ENCODE assay signal across 23 cellular contexts in the genomic region with DNA sequence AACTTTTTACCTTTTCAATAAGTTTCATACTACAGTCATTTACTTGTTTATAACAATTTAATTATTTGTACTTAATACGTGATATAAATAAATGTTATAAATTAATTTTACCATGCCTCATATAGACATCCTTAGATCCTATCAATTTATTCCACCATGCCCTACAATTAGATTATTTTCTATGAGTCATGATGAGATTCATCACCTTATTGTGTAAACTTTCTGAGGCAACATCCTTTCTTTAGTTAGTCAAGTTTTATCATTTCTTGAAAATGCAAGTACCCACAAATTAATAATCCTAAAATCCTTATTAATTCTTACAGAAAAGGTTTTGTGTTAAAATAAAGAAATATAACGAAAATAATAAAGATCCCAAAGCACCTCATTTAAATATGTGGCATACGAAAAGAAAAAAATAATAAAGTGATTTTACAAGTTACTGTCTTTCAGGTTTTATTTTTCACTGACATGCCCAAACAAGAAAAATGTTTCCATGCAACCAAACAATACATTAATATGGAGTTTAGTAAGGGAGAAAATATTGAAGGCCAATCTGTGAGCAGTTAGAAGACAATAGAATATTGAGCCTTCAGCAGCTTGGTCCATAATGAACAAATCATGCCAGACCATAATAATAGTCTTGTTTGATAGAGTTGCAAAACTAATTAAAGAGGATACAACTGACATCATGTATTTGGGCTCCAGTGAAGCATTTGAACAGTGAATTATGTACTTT.
DNase-seq lines count a peak whose midpoint lies in the region; ATAC-seq, FAIRE-seq and TF ChIP-seq lines count a peak whose summit lies in the region.
"Had no signal": no experiment of that assay in that cellular context is flagged by ENCODE, and none has a peak within 500 bp of the region (broad histone marks: within the 10 kb centered on the region; RNA-seq: fewer than 3 reads in every experiment).

No MANE protein-coding gene starts in this region.

- no peaks in the 10 kb centered on the region for H3K36me3 ChIP-seq in keratinocyte (ENCODE audit: control insufficient read depth in 2 of 2, extremely low read depth in 1 of 2, insufficient read depth in 2 of 2, low read length in 2 of 2)
- H3K36me3 ChIP-seq: BLaER1 had no signal

- FAIRE-seq in endometrium (lab: Jason Lieb, UNC): peak; percentile 21
- FAIRE-seq in keratinocyte (lab: Jason Lieb, UNC): no peak
- FAIRE-seq: GM18507 had no signal

- H3K9ac ChIP-seq in keratinocyte (ENCODE audit: control insufficient read depth, extremely low read depth, insufficient read depth, low read length): no peak overlapping the region
- H3K9ac ChIP-seq: BLaER1 had no signal

- H3K27me3 ChIP-seq in keratinocyte (ENCODE audit: control insufficient read depth, extremely low read depth, insufficient read depth, low read length): no peaks in the 10 kb centered on the region
- H3K27me3 ChIP-seq: BLaER1 had no signal

- peak overlapping the region; percentile 20 for H3K27ac ChIP-seq in keratinocyte (ENCODE audit: control insufficient read depth, insufficient read depth, low read length)
- H3K27ac ChIP-seq: BLaER1, HL-60, SK-N-MC had no signal

- H3K4me2 ChIP-seq in keratinocyte (ENCODE audit: control insufficient read depth, extremely low read depth, insufficient read depth, low read depth, low read length): peak overlapping the region; percentile 16
- H3K4me2 ChIP-seq: BLaER1, GM23338 had no signal

- no peaks in the 10 kb centered on the region for H4K20me1 ChIP-seq in keratinocyte (ENCODE audit: control insufficient read depth, extremely low read depth, insufficient read depth, low read length)
- H4K20me1 ChIP-seq: BLaER1 had no signal

- H3K79me2 ChIP-seq in keratinocyte (ENCODE audit: control insufficient read depth, insufficient read depth, low read length): no peaks in the 10 kb centered on the region

- peaks cover 3% of the 10 kb centered on the region for H3K4me1 ChIP-seq in keratinocyte (ENCODE audit: control insufficient read depth, extremely low read depth, insufficient read depth, low read length)
- H3K4me1 ChIP-seq: BLaER1 had no signal

- H3K9me1 ChIP-seq in keratinocyte (ENCODE audit: control insufficient read depth, extremely low read depth, insufficient read depth, low read length): no peaks in the 10 kb centered on the region

- no peak overlapping the region for H3K4me3 ChIP-seq in keratinocyte (ENCODE audit: control insufficient read depth in 2 of 3, extremely low read depth in 1 of 3, insufficient read depth in 2 of 3, low read depth in 1 of 3, low read length in 3 of 3)
- H3K4me3 ChIP-seq: BLaER1, GM23338, SK-N-MC had no signal

- DNase-seq in HCEC 1CT (peak; percentile 47), NCI-H226 (peak; percentile 4), keratinocyte (ENCODE audit: low read depth, low spot score) (no peak)
- DNase-seq in activated CD4-positive, alpha-beta T cell treated with anti-CD3 and anti-CD28 coated beads for 1 hour: no peak
- DNase-seq: CD4-positive, CD25-positive, alpha-beta regulatory T cell; DMS53; H9; Karpas-422; NCI-H1092 treated with DMSO at 0.1 percent for 48 hours; NCI-H146; NCI-H2107; NCI-H526 treated with DMSO at 0.1 percent for 48 hours; RPMI8226; SIG-M5; SW 1271 had no signal

- H2AFZ ChIP-seq in keratinocyte (ENCODE audit: control insufficient read depth, low read length): peak overlapping the region; percentile 12
- H2AFZ ChIP-seq: GM23338 had no signal

- H3K9me3 ChIP-seq in keratinocyte (ENCODE audit: control insufficient read depth, low read depth, low read length): no peaks in the 10 kb centered on the region
- H3K9me3 ChIP-seq: BLaER1 had no signal

- TF ChIP-seq CTCF in keratinocyte (optimal IDR thresholded peaks at IDR 0.05 in 1 of 3, IDR thresholded peaks at IDR 0.05 in 1 of 3, conservative IDR thresholded peaks at IDR 0.05 in 1 of 3; ENCODE audit: extremely low read depth in 1 of 3, insufficient read depth in 2 of 3, low read length in 3 of 3): no peak

- dilution Hi-C loops in keratinocyte (cut with MboI; ENCODE audit: extremely low pct_ligation_motif_present, low sequenced_read_pairs): no loop called here

- ATAC-seq in HG02981 (IDR thresholded peaks at IDR 0.05; ENCODE audit: unreplicated experiment): no peak
- no peak for ATAC-seq in GM21528 (IDR thresholded peaks at IDR 0.05; ENCODE audit: low FRiP score, unreplicated experiment)
- ATAC-seq: GM23338 had no signal

Comparison
In these comparisons a context has a peak if more than half of its experiments do, and no peak if none do; other contexts are left out.
1. DNase-seq: peak in HCEC 1CT (single experiment) and NCI-H226 (single experiment); none in keratinocyte (single experiment) and activated CD4-positive, alpha-beta T cell treated with anti-CD3 and anti-CD28 coated beads for 1 hour (single experiment).